2 cellular contexts compared by ENCODE assay signal in genomic region chr20:10339609-10340008, GRCh38.
TF ChIP-seq lines count a peak whose summit lies in the region.

No MANE protein-coding gene starts in this region.

TF ChIP-seq in GM23338, 12 proteins besides CTCF, POLR2A, EP300 and RAD21 (continued from another document):
- TF ChIP-seq REST (IDR thresholded peaks at IDR 0.05; ENCODE audit: unreplicated experiment), result no peak
- no peak for TF ChIP-seq STAT1 (IDR thresholded peaks at IDR 0.05; ENCODE audit: unreplicated experiment)
- TF ChIP-seq ETS1 (IDR thresholded peaks at IDR 0.05), result no peak
- TF ChIP-seq ZNF462 (CRISPR knock-in tag; IDR thresholded peaks at IDR 0.05), result no peak
- TF ChIP-seq CREB1 (CRISPR knock-in tag; IDR thresholded peaks at IDR 0.05; ENCODE audit: low read depth), result no peak
- TF ChIP-seq ZNF331 (CRISPR knock-in tag; IDR thresholded peaks at IDR 0.05; ENCODE audit: low read depth), result no peak
TF ChIP-seq in GM23338: peak in this region for 0.

TF ChIP-seq in K562, 482 proteins besides CTCF, POLR2A, EP300 and RAD21:
- peak; percentile 75 for TF ChIP-seq ZBTB40 (IDR thresholded peaks at IDR 0.05)
- no peak for TF ChIP-seq ZBTB40 (CRISPR knock-in tag; IDR thresholded peaks at IDR 0.05)
- TF ChIP-seq EZH2 (IDR thresholded peaks at IDR 0.05; ENCODE audit: borderline replicate concordance, low read depth, low read length), result no peak
